Comparison of ENCODE assay signal across 25 cellular contexts in the genomic region with DNA sequence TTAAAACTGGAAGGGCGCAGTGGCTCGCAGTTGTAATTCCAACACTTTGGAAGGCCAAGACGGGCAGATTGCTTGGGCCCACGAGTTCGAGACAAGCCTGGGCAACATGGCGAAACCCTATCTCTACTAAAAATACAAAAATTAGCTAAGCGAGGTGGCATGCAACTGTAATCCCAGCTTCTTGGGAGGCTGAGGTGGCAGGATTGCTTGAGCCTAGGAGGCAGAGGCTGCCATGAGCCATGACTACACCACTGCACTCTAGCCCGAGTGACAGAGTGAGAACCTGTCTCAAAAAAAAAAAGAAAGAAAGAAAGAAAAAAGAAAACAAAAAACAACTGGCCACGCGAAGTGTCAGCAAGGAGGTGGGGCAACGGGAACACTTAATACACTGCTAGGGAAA.
"Had no signal": no experiment of that assay in that cellular context is flagged by ENCODE, and none has a peak within 500 bp of the region (broad histone marks: within the 10 kb centered on the region; RNA-seq: fewer than 3 reads in every experiment).

No MANE protein-coding gene starts in this region.

- H3K27me3 Mint-ChIP-seq: activated CD4-positive, alpha-beta T cell treated with anti-CD3 and anti-CD28 coated beads for 36 hours; activated naive CD4-positive, alpha-beta T cell treated with anti-CD3 and anti-CD28 coated beads, Interleukin-2, amount 50 U/mL, for 24 hours; effector memory CD8-positive, alpha-beta T cell; stimulated activated naive CD8-positive, alpha-beta T cell treated with anti-CD3 and anti-CD28 coated beads, Interleukin-15, amount 100 ng/mL, for 72 hours had no signal

- ATAC-seq: activated CD4-positive, alpha-beta T cell treated with anti-CD3 and anti-CD28 coated beads for 36 hours; body of pancreas; effector memory CD8-positive, alpha-beta T cell; esophagus mucosa; heart right ventricle; natural killer cell; right cardiac atrium; stimulated activated naive CD8-positive, alpha-beta T cell treated with anti-CD3 and anti-CD28 coated beads, Interleukin-15, amount 100 ng/mL, for 72 hours had no signal

- H3K9me3 Mint-ChIP-seq: activated naive CD4-positive, alpha-beta T cell treated with anti-CD3 and anti-CD28 coated beads, Interleukin-2, amount 50 U/mL, for 24 hours; effector memory CD8-positive, alpha-beta T cell; natural killer cell; stimulated activated naive CD8-positive, alpha-beta T cell treated with anti-CD3 and anti-CD28 coated beads, Interleukin-15, amount 100 ng/mL, for 72 hours; T-helper 2 cell treated with Interferon-gamma antibody and Interleukin-4, amounts not matched to agents 5 μg/mL and 100 μg/mL, for 36 hours had no signal

- FAIRE-seq: endothelial cell of umbilical vein, islet of Langerhans had no signal

- H3K4me3 Mint-ChIP-seq: activated CD4-positive, alpha-beta T cell treated with anti-CD3 and anti-CD28 coated beads for 36 hours; activated naive CD4-positive, alpha-beta T cell treated with anti-CD3 and anti-CD28 coated beads, Interleukin-2, amount 50 U/mL, for 24 hours; effector memory CD8-positive, alpha-beta T cell; natural killer cell; stimulated activated naive CD8-positive, alpha-beta T cell treated with anti-CD3 and anti-CD28 coated beads, Interleukin-15, amount 100 ng/mL, for 72 hours; T-helper 2 cell treated with Interferon-gamma antibody and Interleukin-4, amounts not matched to agents 5 μg/mL and 100 μg/mL, for 36 hours had no signal

- DNase-seq: activated CD4-positive, alpha-beta T cell treated with anti-CD3 and anti-CD28 coated beads for 36 hours; activated CD4-positive, CD25-positive, alpha-beta regulatory T cell; activated CD8-positive, alpha-beta memory T cell treated with anti-CD3 and anti-CD28 coated beads for 24 hours; anterior cingulate cortex; body of pancreas; cerebellar nuclear complex; colonic mucosa; dorsolateral prefrontal cortex; effector memory CD8-positive, alpha-beta T cell; foreskin fibroblast; heart right ventricle; left ventricle myocardium inferior; mesendoderm; natural killer cell; right cardiac atrium; stimulated activated CD4-positive, alpha-beta T cell treated with anti-CD3 and anti-CD28 coated beads, Interleukin-12 subunit alpha, Interleukin-12 subunit beta, amount 100 ng/mL, for 4 hours; stimulated activated CD4-positive, alpha-beta T cell treated with anti-CD3 and anti-CD28 coated beads, Interleukin-4, amount 100 ng/mL, for 1 hour; stimulated activated naive CD8-positive, alpha-beta T cell treated with anti-CD3 and anti-CD28 coated beads, Interleukin-15, amount 100 ng/mL, for 72 hours; substantia nigra; upper lobe of left lung had no signal

- H3K36me3 Mint-ChIP-seq: natural killer cell had no signal

- H3K27ac Mint-ChIP-seq: activated naive CD4-positive, alpha-beta T cell treated with anti-CD3 and anti-CD28 coated beads, Interleukin-2, amount 50 U/mL, for 24 hours; natural killer cell; T-helper 2 cell treated with Interferon-gamma antibody and Interleukin-4, amounts not matched to agents 5 μg/mL and 100 μg/mL, for 36 hours had no signal
